ENCODE assay signal across 26 cellular contexts in genomic region chr1:153578490-153578889, GRCh38. TPM values are rescaled to one million over a fixed set of nuclear protein-coding genes. Genes with fewer than 3 reads are reported as not detected.
DNase-seq lines count a peak whose midpoint lies in the region; ATAC-seq and TF ChIP-seq lines count a peak whose summit lies in the region.
"Had no signal": no experiment of that assay in that cellular context is flagged by ENCODE, and none has a peak within 500 bp of the region (broad histone marks: within the 10 kb centered on the region; RNA-seq: fewer than 3 reads in every experiment).

No MANE protein-coding gene starts in this region.

- no peak overlapping the region for H3K9ac ChIP-seq in GM23248
- peak overlapping the region; percentile 23 for H3K9ac ChIP-seq in mesenchymal stem cell (ENCODE audit: low read length)
- H3K9ac ChIP-seq: BLaER1 treated with 17β-estradiol and CSF1 and Interleukin-3, amounts not matched to agents 10 nM and 100 nM had no signal

- H2BK12ac ChIP-seq in mesenchymal stem cell (ENCODE audit: low read length in 2 of 2), result peak overlapping the region in 1 of 2 experiments; percentile 21

- H3K9me3 ChIP-seq in GM23248 (ENCODE audit: low read depth), result no peaks in the 10 kb centered on the region
- no peaks in the 10 kb centered on the region for H3K9me3 ChIP-seq in SJSA1 (replicated peaks)
- no peaks in the 10 kb centered on the region for H3K9me3 ChIP-seq in mesenchymal stem cell (ENCODE audit: control insufficient read depth, low read length)
- H3K9me3 ChIP-seq in heart left ventricle, result no peaks in the 10 kb centered on the region
- H3K9me3 ChIP-seq: heart right ventricle, psoas muscle, tibial nerve had no signal

- no peaks in the 10 kb centered on the region for H4K20me1 ChIP-seq in GM23248 (ENCODE audit: insufficient read depth)
- H4K20me1 ChIP-seq: BLaER1 treated with 17β-estradiol and CSF1 and Interleukin-3, amounts not matched to agents 10 nM and 100 nM had no signal

- peak overlapping the region in 1 of 2 experiments; percentile 11 for H3K18ac ChIP-seq in mesenchymal stem cell (ENCODE audit: low read depth in 1 of 2, low read length in 2 of 2)

- H2BK120ac ChIP-seq in mesenchymal stem cell (ENCODE audit: low read depth, low read length), result no peak overlapping the region

- peak; percentile 64 for DNase-seq in A172 (ENCODE audit: low spot score)
- peak; percentile 50 for DNase-seq in GM23248
- peak in 1 of 2 experiments; percentile 29 for DNase-seq in SJSA1 (ENCODE audit: low read depth in 1 of 2, low spot score in 2 of 2)
- peak; percentile 34 for DNase-seq in mesenchymal stem cell
- DNase-seq in heart left ventricle, result no peak
- no peak for DNase-seq in left lobe of liver (ENCODE audit: low spot score)
- DNase-seq in NCI-H2029 (lab: John Stamatoyannopoulos, UW), result no peak
- no peak for DNase-seq in erythroblast (lab: John Stamatoyannopoulos, UW)
- DNase-seq: 8988T; activated CD4-positive, CD25-positive, alpha-beta regulatory T cell treated with anti-CD3 and anti-CD28 coated beads, Interleukin-2, amount 50 U/mL, for 72 hours; activated T-cell treated with anti-CD3 and anti-CD28 coated beads, Interleukin-2, amount 50 U/mL, for 1 hour; Calu3; heart right ventricle; immature natural killer cell; NCI-H1436; NCI-H526; psoas muscle; stimulated activated CD4-positive, alpha-beta T cell treated with anti-CD3 and anti-CD28 coated beads, Interleukin-4, amount 100 ng/mL, for 1 hour had no signal

- peak overlapping the region; percentile 65 for H2AK5ac ChIP-seq in mesenchymal stem cell (ENCODE audit: low read length, severe bottlenecking)

- TF ChIP-seq CTCF in heart left ventricle (IDR thresholded peaks at IDR 0.05), result no peak

- TF ChIP-seq POLR2A in heart left ventricle (IDR thresholded peaks at IDR 0.05) (no peak), erythroblast (IDR thresholded peaks at IDR 0.05; ENCODE audit: low read length) (no peak)

- H2BK15ac ChIP-seq in mesenchymal stem cell (ENCODE audit: low read depth, poor library complexity, severe bottlenecking), result no peak overlapping the region

- no peak overlapping the region for H3K14ac ChIP-seq in mesenchymal stem cell (ENCODE audit: low read length in 2 of 2)

- no peak overlapping the region for H4K8ac ChIP-seq in mesenchymal stem cell (ENCODE audit: low read length)

- H2AFZ ChIP-seq in GM23248, result 0 out of 2 replicates have a peak overlapping the region, but pooled peaks have one; percentile 3
- no peak overlapping the region for H2AFZ ChIP-seq in mesenchymal stem cell (ENCODE audit: low read depth, low read length)

- no peaks in the 10 kb centered on the region for H3K79me1 ChIP-seq in mesenchymal stem cell (replicated peaks; ENCODE audit: low read length, poor library complexity, severe bottlenecking)

- ATAC-seq in heart left ventricle (no peak), left lobe of liver (no peak)
- ATAC-seq: psoas muscle had no signal

- peak overlapping the region; percentile 32; the same call in 1 of the 2 replicates for H3K27ac ChIP-seq in GM23248
- peak overlapping the region; percentile 31; the same call in 1 of the 2 replicates for H3K27ac ChIP-seq in SJSA1
- H3K27ac ChIP-seq in mesenchymal stem cell (ENCODE audit: low read length, poor library complexity, severe bottlenecking), result peak overlapping the region; percentile 51
- H3K27ac ChIP-seq in heart left ventricle, result no peak overlapping the region
- H3K27ac ChIP-seq: cardiac muscle cell, heart right ventricle, psoas muscle, tibial nerve had no signal

- H3K27me3 ChIP-seq in GM23248 (replicated peaks; ENCODE audit: insufficient read depth) (no peaks in the 10 kb centered on the region), SJSA1 (replicated peaks) (no peaks in the 10 kb centered on the region), mesenchymal stem cell (ENCODE audit: control insufficient read depth in 1 of 2, insufficient read depth in 1 of 2, low read length in 2 of 2) (no peaks in the 10 kb centered on the region), heart left ventricle (no peaks in the 10 kb centered on the region)
- H3K27me3 ChIP-seq: BLaER1 treated with 17β-estradiol and CSF1 and Interleukin-3, amounts not matched to agents 10 nM and 100 nM; cardiac muscle cell; heart right ventricle; tibial nerve had no signal

- in situ Hi-C loops in GM23248 (cut with MboI), result no loop called here

- H3K4me2 ChIP-seq in GM23248 (ENCODE audit: unreplicated experiment), result peak overlapping the region; percentile 34
- H3K4me2 ChIP-seq in mesenchymal stem cell (ENCODE audit: low read length, poor library complexity, severe bottlenecking), result peak overlapping the region; percentile 31

- H3F3A ChIP-seq in GM23248 (ENCODE audit: insufficient read depth), result peaks cover 24% of the 10 kb centered on the region

- no peak overlapping the region for H4K91ac ChIP-seq in mesenchymal stem cell (ENCODE audit: low read length)

- intact Hi-C loops in heart left ventricle (cut with DNase I), result loop anchor here in 5 of 10 donors (10.0 kb wide), 4 partner anchors 76 to 224 kb away; partner anchors contain the start of genes S100A9 (in 1 of the 5) and SNAPIN (in 1 of the 5)

- H3K36me3 ChIP-seq in GM23248 (ENCODE audit: low read depth) (no peaks in the 10 kb centered on the region), SJSA1 (no peaks in the 10 kb centered on the region), mesenchymal stem cell (ENCODE audit: control insufficient read depth in 1 of 2, insufficient read depth in 2 of 2, low read depth in 1 of 2, low read length in 2 of 2) (peaks cover 0 to 3% of the 10 kb centered on the region in 2 experiments), heart left ventricle (no peaks in the 10 kb centered on the region)
- H3K36me3 ChIP-seq: BLaER1 treated with 17β-estradiol and CSF1 and Interleukin-3, amounts not matched to agents 10 nM and 100 nM; cardiac muscle cell; heart right ventricle; tibial nerve had no signal

- H3K4me1 ChIP-seq in GM23248 (ENCODE audit: insufficient read depth), result peaks cover 23% of the 10 kb centered on the region
- peaks cover 20% of the 10 kb centered on the region for H3K4me1 ChIP-seq in SJSA1 (replicated peaks)
- H3K4me1 ChIP-seq in mesenchymal stem cell (ENCODE audit: control insufficient read depth, insufficient read depth, low read depth, low read length), result peaks cover 8% of the 10 kb centered on the region
- peaks cover 0 to 3% (median 0%) of the 10 kb centered on the region in 12 donors for H3K4me1 ChIP-seq in heart left ventricle
- H3K4me1 ChIP-seq: psoas muscle had no signal

- H3K23ac ChIP-seq in mesenchymal stem cell (ENCODE audit: low read length in 2 of 2), result no peak overlapping the region

- no peaks in the 10 kb centered on the region for H3K79me2 ChIP-seq in GM23248 (ENCODE audit: insufficient read depth)

- no peak overlapping the region for H3K4me3 ChIP-seq in GM23248
- H3K4me3 ChIP-seq in SJSA1, result no peak overlapping the region
- no peak overlapping the region for H3K4me3 ChIP-seq in mesenchymal stem cell (ENCODE audit: insufficient read depth in 1 of 2, low read depth in 1 of 2, low read length in 2 of 2)
- no peak overlapping the region for H3K4me3 ChIP-seq in heart left ventricle
- H3K4me3 ChIP-seq: BLaER1 treated with 17β-estradiol and CSF1 and Interleukin-3, amounts not matched to agents 10 nM and 100 nM; cardiac muscle cell; heart right ventricle; K562; psoas muscle; skin epidermis; tibial nerve had no signal

- H3K9me2 ChIP-seq in GM23248 (ENCODE audit: insufficient read depth), result no peaks in the 10 kb centered on the region

- no peak overlapping the region for H3K4ac ChIP-seq in mesenchymal stem cell (ENCODE audit: low read depth in 1 of 2, low read length in 2 of 2)

- no peak overlapping the region for H2BK5ac ChIP-seq in mesenchymal stem cell (ENCODE audit: low read depth, low read length, poor library complexity, severe bottlenecking)

RNA-seq across cellular contexts. Expression of gene S100A2, which starts 12.8 kb away (rescaled TPM):
- total RNA-seq in A172 (2014; rRNA removed; shearing (Covaris generic)), result 41.3 and 63.0 TPM in 2 replicates
- 1.7 and 9.0 TPM in 2 replicates for total RNA-seq in GM23248 (2014; rRNA removed; shearing (Covaris generic))
- 8.6 and 11.8 TPM in 2 replicates for polyA plus RNA-seq in GM23248 (2016; fragmentation: Nextera tagmentation; extraction: Ambion mirVana)
- 5.3 and 15.8 TPM in 2 replicates for total RNA-seq in SJSA1 (2014; rRNA removed; shearing (Covaris generic))
- 8.6 TPM for polyA plus RNA-seq in mesenchymal stem cell (2013, experiment 1 of 2)
- 7.0 TPM for polyA plus RNA-seq in mesenchymal stem cell (2013, experiment 2 of 2)
- 1 to 10 TPM in 8 of 9 donors, not detected in 1; 1.3 to 4.0 (median 2.4) TPM for total RNA-seq in heart left ventricle
- polyA plus RNA-seq in heart left ventricle, result 1 to 10 TPM; 2.8 to 5.1 TPM
- 0.55 TPM for total RNA-seq in left lobe of liver
- total RNA-seq: cardiac muscle cell, liver had no signal

RNA-seq across cellular contexts. Expression of gene S100A3, which starts 29.4 kb away (rescaled TPM):
- total RNA-seq in A172 (2014; rRNA removed; shearing (Covaris generic)), result 90.9 and 103 TPM in 2 replicates
- 2.2 and 3.8 TPM in 2 replicates for total RNA-seq in GM23248 (2014; rRNA removed; shearing (Covaris generic))
- polyA plus RNA-seq in GM23248 (2016; fragmentation: Nextera tagmentation; extraction: Ambion mirVana), result 7.5 and 8.0 TPM in 2 replicates
- 0.31 and 2.9 TPM in 2 replicates for total RNA-seq in SJSA1 (2014; rRNA removed; shearing (Covaris generic))
- 17.9 TPM for polyA plus RNA-seq in mesenchymal stem cell (2013, experiment 1 of 2)
- 18.8 TPM for polyA plus RNA-seq in mesenchymal stem cell (2013, experiment 2 of 2)
- 1 to 10 TPM in 4 of 9 donors, under 1 TPM in 3, not detected in 2; 0.57 to 5.9 (median 1.1) TPM for total RNA-seq in heart left ventricle
- polyA plus RNA-seq in heart left ventricle, result 1 to 10 TPM; 1.6 to 5.2 TPM
- total RNA-seq in left lobe of liver, result not detected
- total RNA-seq: Calu3, cardiac muscle cell, liver, mucosa of gallbladder had no signal
- polyA plus RNA-seq: immature natural killer cell, liver had no signal

RNA-seq across cellular contexts. Expression of gene S100A4, which starts 32.9 kb away (rescaled TPM):
- total RNA-seq in A172 (2014; rRNA removed; shearing (Covaris generic)), result 3,194 and 3,572 TPM in 2 replicates
- 236 and 249 TPM in 2 replicates for total RNA-seq in GM23248 (2014; rRNA removed; shearing (Covaris generic))
- 608 and 610 TPM in 2 replicates for polyA plus RNA-seq in GM23248 (2016; fragmentation: Nextera tagmentation; extraction: Ambion mirVana)
- 5.0 and 9.5 TPM in 2 replicates for total RNA-seq in SJSA1 (2014; rRNA removed; shearing (Covaris generic))
- polyA plus RNA-seq in mesenchymal stem cell (2013, experiment 1 of 2), result 636 TPM
- 654 TPM for polyA plus RNA-seq in mesenchymal stem cell (2013, experiment 2 of 2)
- total RNA-seq in heart left ventricle, result 100 to 1,000 TPM in 4 of 9 donors, 10 to 100 TPM in 5; 56.9 to 214 (median 96.1) TPM
- 100 to 1,000 TPM; 214 to 398 TPM for polyA plus RNA-seq in heart left ventricle
- total RNA-seq in left lobe of liver, result 7.1 TPM

RNA-seq across cellular contexts. Expression of gene S100A16, which starts 34.4 kb away (rescaled TPM):
- 726 and 852 TPM in 2 replicates for total RNA-seq in A172 (2014; rRNA removed; shearing (Covaris generic))
- total RNA-seq in GM23248 (2014; rRNA removed; shearing (Covaris generic)), result 495 and 615 TPM in 2 replicates
- polyA plus RNA-seq in GM23248 (2016; fragmentation: Nextera tagmentation; extraction: Ambion mirVana) (801 and 826 TPM in 2 replicates), heart left ventricle (100 to 1,000 TPM in 1 of 2 donors, 10 to 100 TPM in 1; 72.6 to 233 TPM)
- 38.8 and 39.8 TPM in 2 replicates for total RNA-seq in SJSA1 (2014; rRNA removed; shearing (Covaris generic))
- 123 TPM for polyA plus RNA-seq in mesenchymal stem cell (2013, experiment 1 of 2)
- 128 TPM for polyA plus RNA-seq in mesenchymal stem cell (2013, experiment 2 of 2)
- total RNA-seq in heart left ventricle (10 to 100 TPM; 37.2 to 92.6 (median 45.4) TPM), left lobe of liver (57.4 TPM)
- polyA plus RNA-seq: immature natural killer cell had no signal

RNA-seq across cellular contexts. Expression of gene S100A14, which starts 37.6 kb away (rescaled TPM):
- 0.17 TPM in 1 of 2 replicates, not detected in the other for total RNA-seq in A172 (2014; rRNA removed; shearing (Covaris generic))
- total RNA-seq in GM23248 (2014; rRNA removed; shearing (Covaris generic)), result 2.1 TPM in 1 of 2 replicates, not detected in the other
- polyA plus RNA-seq in GM23248 (2016; fragmentation: Nextera tagmentation; extraction: Ambion mirVana) (0.31 and 0.32 TPM in 2 replicates), heart left ventricle (1 to 10 TPM; 1.7 to 4.4 TPM)
- total RNA-seq in SJSA1 (2014; rRNA removed; shearing (Covaris generic)), result not detected in 2 replicates
- polyA plus RNA-seq in mesenchymal stem cell (2013, experiment 1 of 2), result 0.07 TPM
- not detected for polyA plus RNA-seq in mesenchymal stem cell (2013, experiment 2 of 2)
- total RNA-seq in heart left ventricle (1 to 10 TPM in 7 of 9 donors, under 1 TPM in 1, not detected in 1; 0.79 to 6.1 (median 3.9) TPM), left lobe of liver (4.9 TPM)
- total RNA-seq: H4 had no signal
- polyA plus RNA-seq: immature natural killer cell had no signal

Comparison
In these comparisons a context has a peak if more than half of its experiments do, and no peak if none do; other contexts are left out.
1. DNase-seq: peak in A172 (single experiment), GM23248 (single experiment) and mesenchymal stem cell (single experiment); none in heart left ventricle (0 of 5), left lobe of liver (single experiment), NCI-H2029 (single experiment) and erythroblast (0 of 2).
2. H3K27ac ChIP-seq: peak in GM23248 (single experiment), SJSA1 (single experiment) and mesenchymal stem cell (single experiment); none in heart left ventricle (0 of 12).
3. RNA of gene S100A3, which starts 29.4 kb away (total RNA-seq): 90.9 to 103 TPM in A172; 0.31 to 2.9 TPM in SJSA1, 2.2 to 3.8 TPM in GM23248, 0.57 to 5.9 TPM in heart left ventricle and not detected in left lobe of liver (single experiment); every median in the first group is over 10 times any median in the second.
4. RNA of gene S100A4, which starts 32.9 kb away (total RNA-seq): 3,194 to 3,572 TPM in A172; 236 to 249 TPM in GM23248, 56.9 to 214 TPM in heart left ventricle, 5.0 to 9.5 TPM in SJSA1 and 7.1 TPM in left lobe of liver (single experiment); every median in the first group is over 10 times any median in the second.